In the genomic region with DNA sequence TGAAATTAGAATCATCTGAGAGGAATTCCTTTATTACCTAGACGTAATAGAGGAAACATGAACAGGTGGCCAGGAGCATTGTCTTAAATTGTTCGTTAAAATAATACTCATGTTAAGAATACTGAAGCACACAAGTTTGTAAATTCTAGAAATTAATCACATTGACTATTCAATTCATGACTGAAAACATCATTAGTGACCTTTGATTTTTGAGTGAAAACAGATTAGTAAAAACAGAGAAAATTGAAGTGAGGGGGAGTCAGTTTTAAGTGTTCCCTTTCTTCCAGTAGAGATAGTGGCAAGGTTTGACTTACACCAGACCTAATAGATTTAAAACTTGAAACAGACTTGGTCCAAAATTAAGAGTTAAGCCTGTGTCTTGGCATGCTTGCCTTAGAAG, we compare ENCODE assay signal across 8 cellular contexts. TPM values are rescaled to one million over a fixed set of nuclear protein-coding genes. Genes with fewer than 3 reads are reported as not detected.
DNase-seq lines count a peak whose midpoint lies in the region; ATAC-seq and TF ChIP-seq lines count a peak whose summit lies in the region.

No MANE protein-coding gene starts in this region.

- DNase-seq in CD14-positive monocyte (ENCODE audit: low spot score) (no peak), NB4 (ENCODE audit: low read depth) (no peak), dorsolateral prefrontal cortex (no peak), neural crest cell (ENCODE audit: low read depth, low spot score) (no peak), NCI-H1436 treated with DMSO at 0.1 percent for 48 hours (lab: John Stamatoyannopoulos, UW) (no peak), DMS79 treated with DMSO at 0.1 percent for 48 hours (lab: John Stamatoyannopoulos, UW) (no peak)

- TF ChIP-seq POLR2A in NB4 (IDR thresholded peaks at IDR 0.05; ENCODE audit: extremely low read depth, insufficient read length), result no peak

- peaks cover 0 to 2% (median 0%) of the 10 kb centered on the region in 7 donors for H3K9me3 Mint-ChIP-seq in CD14-positive monocyte
- no peaks in the 10 kb centered on the region for H3K9me3 Mint-ChIP-seq in neural crest cell

- H3K4me1 Mint-ChIP-seq in CD14-positive monocyte (peaks cover 56% of the 10 kb centered on the region), neural crest cell (peaks cover 49% of the 10 kb centered on the region)

- peaks cover 0 to 2% (median 0%) of the 10 kb centered on the region in 3 donors for H3K27me3 Mint-ChIP-seq in CD14-positive monocyte (ENCODE audit: low read depth in 3 of 3)
- peaks cover 3% of the 10 kb centered on the region for H3K27me3 Mint-ChIP-seq in neural crest cell (ENCODE audit: low read depth)

- ATAC-seq in GM19452 (IDR thresholded peaks at IDR 0.05; ENCODE audit: unreplicated experiment) (no peak), HG03457 (IDR thresholded peaks at IDR 0.05; ENCODE audit: unreplicated experiment) (no peak)

- peaks cover 2 to 9% of the 10 kb centered on the region in 2 donors for H3K36me3 Mint-ChIP-seq in CD14-positive monocyte
- H3K36me3 Mint-ChIP-seq in neural crest cell (ENCODE audit: low read depth), result no peaks in the 10 kb centered on the region

- intact Hi-C loops in CD14-positive monocyte (cut with micrococcal nuclease) (no loop called here), dorsolateral prefrontal cortex (cut with DNase I) (loop anchor here in 1 of 2 donors (10.0 kb wide), 1 partner anchor 94 kb away; no protein-coding TSS in a partner anchor)

- TF ChIP-seq CTCF in CD14-positive monocyte (IDR thresholded peaks at IDR 0.05), result no peak
- no peak for TF ChIP-seq CTCF in NB4 (IDR thresholded peaks at IDR 0.05; ENCODE audit: low read depth, low read length)
- no peak for TF ChIP-seq CTCF in dorsolateral prefrontal cortex (IDR thresholded peaks at IDR 0.05 in 54 of 56, conservative IDR thresholded peaks at IDR 0.05 in 2 of 56; ENCODE audit: low read depth in 1 of 56, partially characterized antibody in 56 of 56)
- no peak for TF ChIP-seq CTCF in neural crest cell (conservative IDR thresholded peaks at IDR 0.05)

- H3K27ac Mint-ChIP-seq in CD14-positive monocyte (peak overlapping the region in 6 of 7 donors; percentile 96 to 100 (median 98)), neural crest cell (ENCODE audit: unreplicated experiment) (peak overlapping the region; percentile 68)

- H3K4me3 Mint-ChIP-seq in CD14-positive monocyte (peak overlapping the region; percentile 98 to 100), neural crest cell (peak overlapping the region; percentile 100)

- no peaks in the 10 kb centered on the region for H3K27me3 ChIP-seq in dorsolateral prefrontal cortex

- H3K4me3 ChIP-seq in NB4 (ENCODE audit: low read depth, low read length), result peak overlapping the region; percentile 76
- H3K4me3 ChIP-seq in dorsolateral prefrontal cortex, result peak overlapping the region; percentile 63 to 99 (median 94)

- H3K27ac ChIP-seq in dorsolateral prefrontal cortex, result peak overlapping the region in 56 of 59 donors; percentile 92 to 100 (median 100)

RNA-seq across cellular contexts. Expression of a gene that starts 1.4 kb away (rescaled TPM):
- polyA plus RNA-seq in CD14-positive monocyte, result 1 to 10 TPM; 8.0 to 8.3 TPM
- total RNA-seq in dorsolateral prefrontal cortex (10 to 100 TPM; 41.4 to 67.0 (median 53.2) TPM), neural crest cell (48.0 and 51.5 TPM in 2 replicates)

RNA-seq across cellular contexts. Expression of a gene that starts 4.7 kb away (rescaled TPM):
- 100 to 1,000 TPM; 101 to 133 TPM for polyA plus RNA-seq in CD14-positive monocyte
- total RNA-seq in dorsolateral prefrontal cortex (10 to 100 TPM in 117 of 120 experiments, 1 to 10 TPM in 3; 8.8 to 21.0 (median 14.8) TPM), neural crest cell (2.9 and 3.1 TPM in 2 replicates)

RNA-seq across cellular contexts. Expression of a gene that starts 42.2 kb away (rescaled TPM):
- polyA plus RNA-seq in CD14-positive monocyte, result not detected
- total RNA-seq in dorsolateral prefrontal cortex (100 to 1,000 TPM in 1 of 120 experiments, 1 to 10 TPM in 116, under 1 TPM in 2, not detected in 1; 0.87 to 298 (median 3.2) TPM), neural crest cell (3.7 and 4.4 TPM in 2 replicates)
